Comparison of ENCODE assay signal across 18 cellular contexts in the genomic region with DNA sequence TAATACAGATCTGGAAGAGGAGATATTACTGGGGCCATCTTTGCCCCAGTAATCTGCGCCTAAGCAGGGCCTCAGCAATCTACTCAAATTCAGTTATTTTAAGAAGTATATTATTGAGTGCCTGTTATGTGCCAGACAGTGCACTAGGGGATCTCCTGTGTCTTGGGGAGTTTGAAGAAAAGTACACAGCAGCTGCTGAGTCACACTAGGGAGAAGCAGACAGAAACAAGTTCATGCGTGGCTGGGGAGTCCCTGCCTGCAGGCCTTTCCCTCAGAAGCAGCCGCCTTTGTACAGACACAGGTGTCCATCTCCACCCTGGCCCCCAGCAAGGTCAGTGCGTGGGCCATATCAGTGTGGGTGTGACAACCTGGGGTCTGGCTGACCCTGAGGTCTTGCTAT.
DNase-seq lines count a peak whose midpoint lies in the region; ATAC-seq and TF ChIP-seq lines count a peak whose summit lies in the region.
"Had no signal": no experiment of that assay in that cellular context is flagged by ENCODE, and none has a peak within 500 bp of the region (broad histone marks: within the 10 kb centered on the region; RNA-seq: fewer than 3 reads in every experiment).

No MANE protein-coding gene starts in this region.

- CTCF ChIA-PET in activated CD4-positive, alpha-beta T cell treated with anti-CD3 and anti-CD28 coated beads for 36 hours (lab: Charles Lee) = no interaction called here

- no peaks in the 10 kb centered on the region for H3K79me1 ChIP-seq in neuronal stem cell (ENCODE audit: low read depth, low read length)

- TF ChIP-seq POLR2A in NB4 (IDR thresholded peaks at IDR 0.05; ENCODE audit: extremely low read depth, insufficient read length) = no peak
- TF ChIP-seq POLR2A in thyroid gland (IDR thresholded peaks at IDR 0.05) = no peak

- ATAC-seq in activated CD4-positive, alpha-beta T cell treated with anti-CD3 and anti-CD28 coated beads for 36 hours = peak; percentile 93
- peak; percentile 69 for ATAC-seq in GM21723 (IDR thresholded peaks at IDR 0.05; ENCODE audit: unreplicated experiment)
- ATAC-seq in GM21367 (IDR thresholded peaks at IDR 0.05; ENCODE audit: unreplicated experiment) = no peak

- intact Hi-C loops in activated CD4-positive, alpha-beta T cell treated with anti-CD3 and anti-CD28 coated beads for 36 hours (cut with DNase I, micrococcal nuclease) = no loop called here
- intact Hi-C loops in thyroid gland (cut with DNase I) = no loop called here
- intact Hi-C loops in left ventricle myocardium inferior (cut with micrococcal nuclease) = no loop called here

- H3K4me1 ChIP-seq in neuronal stem cell (ENCODE audit: control insufficient read depth in 2 of 2, insufficient read depth in 1 of 2, low read depth in 1 of 2, low read length in 2 of 2) (peaks cover 0 to 5% of the 10 kb centered on the region in 2 donors), thyroid gland (no peaks in the 10 kb centered on the region), left ventricle myocardium inferior (no peaks in the 10 kb centered on the region)
- H3K4me1 ChIP-seq: tibial nerve had no signal

- H3K4me1 Mint-ChIP-seq in activated CD4-positive, alpha-beta T cell treated with anti-CD3 and anti-CD28 coated beads for 36 hours = no peaks in the 10 kb centered on the region
- H3K4me1 Mint-ChIP-seq: activated naive CD4-positive, alpha-beta T cell treated with anti-CD3 and anti-CD28 coated beads, Interleukin-2, amount 50 U/mL, for 24 hours had no signal

- H2BK12ac ChIP-seq in neuronal stem cell (ENCODE audit: low read length) = no peak overlapping the region

- POLR2A ChIA-PET in activated CD4-positive, alpha-beta T cell treated with anti-CD3 and anti-CD28 coated beads for 36 hours (lab: Charles Lee) = no interaction called here

- no peaks in the 10 kb centered on the region for H3K9me3 Mint-ChIP-seq in activated CD4-positive, alpha-beta T cell treated with anti-CD3 and anti-CD28 coated beads for 36 hours (ENCODE audit: low read depth)
- H3K9me3 Mint-ChIP-seq: activated naive CD4-positive, alpha-beta T cell treated with anti-CD3 and anti-CD28 coated beads, Interleukin-2, amount 50 U/mL, for 24 hours had no signal

- H2BK5ac ChIP-seq in neuronal stem cell (ENCODE audit: low read length) = no peak overlapping the region

- no peak overlapping the region for H2AFZ ChIP-seq in neuronal stem cell (ENCODE audit: low read length)

- no CpG with 5 or more reads among the region's 4 CpGs for WGBS in neuronal stem cell (ENCODE audit: extremely low coverage in 2 of 2, insufficient read length in 2 of 2, insufficient replicate concordance in 1 of 2), 2 donors
- WGBS in thyroid gland, 2 donors = 88% methylated on average over 4 of the region's 4 CpGs

- H2BK15ac ChIP-seq in neuronal stem cell (ENCODE audit: low read length) = no peak overlapping the region

- H3K4ac ChIP-seq in neuronal stem cell (ENCODE audit: low read length) = no peak overlapping the region

- H3K9me3 ChIP-seq in neuronal stem cell (replicated peaks in 1 of 2; ENCODE audit: control insufficient read depth in 2 of 2, insufficient read depth in 1 of 2, low read depth in 1 of 2, low read length in 2 of 2) (no peaks in the 10 kb centered on the region), thyroid gland (no peaks in the 10 kb centered on the region), left ventricle myocardium inferior (replicated peaks) (no peaks in the 10 kb centered on the region)
- H3K9me3 ChIP-seq: tibial nerve had no signal

- H2AK5ac ChIP-seq in neuronal stem cell (ENCODE audit: low read depth, low read length) = peak overlapping the region; percentile 12

- H3K23ac ChIP-seq in neuronal stem cell (ENCODE audit: low read depth, low read length, poor library complexity) = no peak overlapping the region

- peak overlapping the region; percentile 54 for H3K18ac ChIP-seq in neuronal stem cell (ENCODE audit: low read length)

- H3K27ac ChIP-seq in neuronal stem cell (replicated peaks; ENCODE audit: low read length) (no peak overlapping the region), thyroid gland (no peak overlapping the region), left ventricle myocardium inferior (replicated peaks) (no peak overlapping the region)
- H3K27ac ChIP-seq: KMS-11, tibial nerve had no signal

- H3K4me3 Mint-ChIP-seq in activated CD4-positive, alpha-beta T cell treated with anti-CD3 and anti-CD28 coated beads for 36 hours = no peak overlapping the region
- H3K4me3 Mint-ChIP-seq: activated naive CD4-positive, alpha-beta T cell treated with anti-CD3 and anti-CD28 coated beads, Interleukin-2, amount 50 U/mL, for 24 hours had no signal

- no peaks in the 10 kb centered on the region for H3K27me3 Mint-ChIP-seq in activated CD4-positive, alpha-beta T cell treated with anti-CD3 and anti-CD28 coated beads for 36 hours
- H3K27me3 Mint-ChIP-seq: activated naive CD4-positive, alpha-beta T cell treated with anti-CD3 and anti-CD28 coated beads, Interleukin-2, amount 50 U/mL, for 24 hours had no signal

- H3K27me3 ChIP-seq in neuronal stem cell (ENCODE audit: control insufficient read depth in 3 of 3, insufficient read depth in 3 of 3, low read depth in 1 of 3, low read length in 3 of 3) (peaks cover 0 to 7% (median 0%) of the 10 kb centered on the region in 3 experiments), thyroid gland (no peaks in the 10 kb centered on the region), left ventricle myocardium inferior (ENCODE audit: low read depth) (peaks cover 25% of the 10 kb centered on the region)
- H3K27me3 ChIP-seq: tibial nerve had no signal

- H3K14ac ChIP-seq in neuronal stem cell (ENCODE audit: low read length) = no peak overlapping the region

- no peaks in the 10 kb centered on the region for H3K36me3 Mint-ChIP-seq in activated CD4-positive, alpha-beta T cell treated with anti-CD3 and anti-CD28 coated beads for 36 hours (ENCODE audit: low read depth)
- H3K36me3 Mint-ChIP-seq: activated naive CD4-positive, alpha-beta T cell treated with anti-CD3 and anti-CD28 coated beads, Interleukin-2, amount 50 U/mL, for 24 hours had no signal

- no peak for TF ChIP-seq CTCF in NB4 (IDR thresholded peaks at IDR 0.05; ENCODE audit: low read depth, low read length)
- no peak for TF ChIP-seq CTCF in thyroid gland (IDR thresholded peaks at IDR 0.05)
- TF ChIP-seq CTCF in left ventricle myocardium inferior (IDR thresholded peaks at IDR 0.05; ENCODE audit: borderline replicate concordance) = no peak

- peak; percentile 38 for DNase-seq in activated CD4-positive, alpha-beta T cell treated with anti-CD3 and anti-CD28 coated beads for 36 hours
- DNase-seq in activated CD4-positive, alpha-beta T cell treated with anti-CD3 and anti-CD28 coated beads, Interleukin-2, amount 50 U/mL, for 1 hour = no peak
- DNase-seq in NB4 (ENCODE audit: low read depth) (peak; percentile 12), neuronal stem cell (ENCODE audit: low spot score) (no peak), thyroid gland (no peak), left ventricle myocardium inferior (no peak)
- DNase-seq: HCEC 1CT, mesenchymal stem cell, NCI-H1930, NCI-H748 treated with DMSO at 0.1 percent for 48 hours, nucleus accumbens, SHP77, T-helper 9 cell had no signal

- H4K91ac ChIP-seq in neuronal stem cell (ENCODE audit: low read depth, low read length, poor library complexity) = no peak overlapping the region

- H3K4me3 ChIP-seq in NB4 (ENCODE audit: low read depth, low read length) = no peak overlapping the region
- no peak overlapping the region for H3K4me3 ChIP-seq in neuronal stem cell (ENCODE audit: low read length in 2 of 2)
- no peak overlapping the region for H3K4me3 ChIP-seq in thyroid gland (replicated peaks in 1 of 3)
- no peak overlapping the region for H3K4me3 ChIP-seq in left ventricle myocardium inferior
- H3K4me3 ChIP-seq: tibial nerve had no signal

- no peak overlapping the region for H3K4me2 ChIP-seq in neuronal stem cell (ENCODE audit: insufficient read depth, low read length, poor library complexity, severe bottlenecking)
- H3K4me2 ChIP-seq: KMS-11 had no signal

- no peak overlapping the region for H3K9ac ChIP-seq in neuronal stem cell (ENCODE audit: low read depth, low read length, poor library complexity)
- H3K9ac ChIP-seq: KMS-11 had no signal

- no peak overlapping the region for H2BK120ac ChIP-seq in neuronal stem cell (ENCODE audit: low read depth, low read length)

- H4K8ac ChIP-seq in neuronal stem cell (ENCODE audit: low read depth, low read length) = no peak overlapping the region

- H3K27ac Mint-ChIP-seq in activated CD4-positive, alpha-beta T cell treated with anti-CD3 and anti-CD28 coated beads for 36 hours = no peak overlapping the region
- H3K27ac Mint-ChIP-seq: activated naive CD4-positive, alpha-beta T cell treated with anti-CD3 and anti-CD28 coated beads, Interleukin-2, amount 50 U/mL, for 24 hours had no signal

- H3K36me3 ChIP-seq in neuronal stem cell (replicated peaks in 1 of 2; ENCODE audit: control insufficient read depth in 2 of 2, insufficient read depth in 2 of 2, low read length in 2 of 2) = no peaks in the 10 kb centered on the region
- H3K36me3 ChIP-seq in thyroid gland = no peaks in the 10 kb centered on the region
- H3K36me3 ChIP-seq in left ventricle myocardium inferior = no peaks in the 10 kb centered on the region
- H3K36me3 ChIP-seq: tibial nerve had no signal

Comparison
In these comparisons a context has a peak if more than half of its experiments do, and no peak if none do; other contexts are left out.
1. DNase-seq: peak in activated CD4-positive, alpha-beta T cell treated with anti-CD3 and anti-CD28 coated beads for 36 hours (single experiment) and NB4 (single experiment); none in activated CD4-positive, alpha-beta T cell treated with anti-CD3 and anti-CD28 coated beads, Interleukin-2, amount 50 U/mL, for 1 hour (single experiment), neuronal stem cell (single experiment), thyroid gland (0 of 2) and left ventricle myocardium inferior (single experiment).